Comparison of ENCODE assay signal across 23 cellular contexts in the genomic region with DNA sequence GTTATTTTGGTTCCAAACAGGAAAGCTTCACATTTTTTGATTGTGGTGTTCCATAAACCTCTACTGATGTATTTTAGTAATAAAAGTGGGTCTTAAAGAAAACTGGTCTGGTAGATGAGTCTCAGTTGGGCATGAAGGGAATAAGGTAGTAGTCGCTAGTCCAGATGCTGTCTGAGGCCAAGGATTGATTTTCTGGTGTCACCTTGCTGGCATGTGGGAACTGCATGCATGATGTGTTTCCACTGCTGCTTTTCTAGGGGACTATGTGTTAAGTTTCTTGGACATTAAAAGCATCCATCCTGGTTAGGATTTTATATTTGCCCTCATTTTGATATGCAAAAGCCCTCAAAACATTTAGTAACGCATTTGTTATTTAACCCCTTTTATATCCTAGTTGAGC.
DNase-seq lines count a peak whose midpoint lies in the region; ATAC-seq, FAIRE-seq and TF ChIP-seq lines count a peak whose summit lies in the region.
"Had no signal": no experiment of that assay in that cellular context is flagged by ENCODE, and none has a peak within 500 bp of the region (broad histone marks: within the 10 kb centered on the region; RNA-seq: fewer than 3 reads in every experiment).

No MANE protein-coding gene starts in this region.

- H3K27me3 Mint-ChIP-seq in activated T-cell treated with anti-CD3 and anti-CD28 coated beads, Interleukin-2, amount 50 U/mL, for 24 hours: no peaks in the 10 kb centered on the region
- H3K27me3 Mint-ChIP-seq: CD8-positive, alpha-beta memory T cell had no signal

- H3K9me3 Mint-ChIP-seq in stimulated activated effector memory CD8-positive, alpha-beta T cell treated with anti-CD3 and anti-CD28 coated beads, Interleukin-12 subunit alpha, Interleukin-12 subunit beta, amount 100 ng/mL, for 72 hours: no peaks in the 10 kb centered on the region
- no peaks in the 10 kb centered on the region for H3K9me3 Mint-ChIP-seq in activated T-cell treated with anti-CD3 and anti-CD28 coated beads, Interleukin-2, amount 50 U/mL, for 24 hours

- FAIRE-seq in GM18507 (lab: Jason Lieb, UNC): peak; percentile 18
- FAIRE-seq: H54 had no signal

- H3K36me3 Mint-ChIP-seq in stimulated activated effector memory CD8-positive, alpha-beta T cell treated with anti-CD3 and anti-CD28 coated beads, Interleukin-12 subunit alpha, Interleukin-12 subunit beta, amount 100 ng/mL, for 72 hours: peaks cover 13% of the 10 kb centered on the region
- H3K36me3 Mint-ChIP-seq in activated T-cell treated with anti-CD3 and anti-CD28 coated beads, Interleukin-2, amount 50 U/mL, for 24 hours (ENCODE audit: low read depth): peaks cover 26% of the 10 kb centered on the region

- H3K36me3 ChIP-seq in cardiac muscle cell (no peaks in the 10 kb centered on the region), right atrium auricular region (no peaks in the 10 kb centered on the region)

- ATAC-seq in left lobe of liver: peak; percentile 76
- no peak for ATAC-seq in stimulated activated effector memory CD8-positive, alpha-beta T cell treated with anti-CD3 and anti-CD28 coated beads, Interleukin-12 subunit alpha, Interleukin-12 subunit beta, amount 100 ng/mL, for 72 hours

- H3K4me1 ChIP-seq in cardiac muscle cell (ENCODE audit: low read depth) (no peaks in the 10 kb centered on the region), right atrium auricular region (peaks cover 0 to 3% of the 10 kb centered on the region in 2 donors)
- H3K4me1 ChIP-seq: SJSA1 had no signal

- H3K27ac Mint-ChIP-seq in stimulated activated effector memory CD8-positive, alpha-beta T cell treated with anti-CD3 and anti-CD28 coated beads, Interleukin-12 subunit alpha, Interleukin-12 subunit beta, amount 100 ng/mL, for 72 hours: peak overlapping the region; percentile 54
- no peak overlapping the region for H3K27ac Mint-ChIP-seq in activated T-cell treated with anti-CD3 and anti-CD28 coated beads, Interleukin-2, amount 50 U/mL, for 24 hours

- H3K27ac ChIP-seq in cardiac muscle cell (peak overlapping the region; percentile 13), right atrium auricular region (no peak overlapping the region)
- H3K27ac ChIP-seq: BLaER1, HL-60, SJSA1 had no signal

- peaks cover 27% of the 10 kb centered on the region for H3K4me1 Mint-ChIP-seq in stimulated activated effector memory CD8-positive, alpha-beta T cell treated with anti-CD3 and anti-CD28 coated beads, Interleukin-12 subunit alpha, Interleukin-12 subunit beta, amount 100 ng/mL, for 72 hours
- peaks cover 26% of the 10 kb centered on the region for H3K4me1 Mint-ChIP-seq in activated T-cell treated with anti-CD3 and anti-CD28 coated beads, Interleukin-2, amount 50 U/mL, for 24 hours (ENCODE audit: low read depth)

- H3K9me3 ChIP-seq in cardiac muscle cell (ENCODE audit: low read depth) (no peaks in the 10 kb centered on the region), right atrium auricular region (no peaks in the 10 kb centered on the region)
- H3K9me3 ChIP-seq: BLaER1, SJSA1 had no signal

- TF ChIP-seq CTCF in cardiac muscle cell (IDR thresholded peaks at IDR 0.05; ENCODE audit: low read depth, low read length) (no peak), right atrium auricular region (IDR thresholded peaks at IDR 0.05) (no peak)

- no peak for DNase-seq in cardiac muscle cell (ENCODE audit: low read depth in 1 of 2, low spot score in 1 of 2)
- DNase-seq in right atrium auricular region (ENCODE audit: low spot score): no peak
- no peak for DNase-seq in GM18507 (ENCODE audit: extremely low spot score, insufficient read length, low read depth)
- no peak for DNase-seq in left lobe of liver (ENCODE audit: low spot score)
- no peak for DNase-seq in stimulated activated effector memory CD8-positive, alpha-beta T cell treated with anti-CD3 and anti-CD28 coated beads, Interleukin-12 subunit alpha, Interleukin-12 subunit beta, amount 100 ng/mL, for 72 hours (ENCODE audit: low spot score in 2 of 2)
- no peak for DNase-seq in activated T-cell treated with anti-CD3 and anti-CD28 coated beads, Interleukin-2, amount 50 U/mL, for 24 hours
- no peak for DNase-seq in T1000 (lab: John Stamatoyannopoulos, UW)
- DNase-seq: Calu3; CD8-positive, alpha-beta memory T cell; Karpas-422; NCI-H1092 treated with DMSO at 0.1 percent for 48 hours; NCI-H1436; NCI-H187; NCI-H2081 treated with DMSO at 0.1 percent for 48 hours; NCI-H446 treated with DMSO at 0.1 percent for 48 hours; NCI-H526; NCI-H82; NK-92 treated with Interleukin-12 subunit alpha and Interleukin-12 subunit beta, amount 100 ng/mL, for 24 hours; PC-3 had no signal

- H3K4me3 ChIP-seq in cardiac muscle cell: no peak overlapping the region
- H3K4me3 ChIP-seq in right atrium auricular region: no peak overlapping the region
- H3K4me3 ChIP-seq: BLaER1, SJSA1 had no signal

- H3K27me3 ChIP-seq in cardiac muscle cell: no peaks in the 10 kb centered on the region
- H3K27me3 ChIP-seq in right atrium auricular region: no peaks in the 10 kb centered on the region
- H3K27me3 ChIP-seq: BLaER1, SJSA1 had no signal

- H3K4me3 Mint-ChIP-seq in stimulated activated effector memory CD8-positive, alpha-beta T cell treated with anti-CD3 and anti-CD28 coated beads, Interleukin-12 subunit alpha, Interleukin-12 subunit beta, amount 100 ng/mL, for 72 hours: no peak overlapping the region
- no peak overlapping the region for H3K4me3 Mint-ChIP-seq in activated T-cell treated with anti-CD3 and anti-CD28 coated beads, Interleukin-2, amount 50 U/mL, for 24 hours
- H3K4me3 Mint-ChIP-seq: CD8-positive, alpha-beta memory T cell had no signal
